8 cellular contexts compared by ENCODE assay signal in the genomic region with DNA sequence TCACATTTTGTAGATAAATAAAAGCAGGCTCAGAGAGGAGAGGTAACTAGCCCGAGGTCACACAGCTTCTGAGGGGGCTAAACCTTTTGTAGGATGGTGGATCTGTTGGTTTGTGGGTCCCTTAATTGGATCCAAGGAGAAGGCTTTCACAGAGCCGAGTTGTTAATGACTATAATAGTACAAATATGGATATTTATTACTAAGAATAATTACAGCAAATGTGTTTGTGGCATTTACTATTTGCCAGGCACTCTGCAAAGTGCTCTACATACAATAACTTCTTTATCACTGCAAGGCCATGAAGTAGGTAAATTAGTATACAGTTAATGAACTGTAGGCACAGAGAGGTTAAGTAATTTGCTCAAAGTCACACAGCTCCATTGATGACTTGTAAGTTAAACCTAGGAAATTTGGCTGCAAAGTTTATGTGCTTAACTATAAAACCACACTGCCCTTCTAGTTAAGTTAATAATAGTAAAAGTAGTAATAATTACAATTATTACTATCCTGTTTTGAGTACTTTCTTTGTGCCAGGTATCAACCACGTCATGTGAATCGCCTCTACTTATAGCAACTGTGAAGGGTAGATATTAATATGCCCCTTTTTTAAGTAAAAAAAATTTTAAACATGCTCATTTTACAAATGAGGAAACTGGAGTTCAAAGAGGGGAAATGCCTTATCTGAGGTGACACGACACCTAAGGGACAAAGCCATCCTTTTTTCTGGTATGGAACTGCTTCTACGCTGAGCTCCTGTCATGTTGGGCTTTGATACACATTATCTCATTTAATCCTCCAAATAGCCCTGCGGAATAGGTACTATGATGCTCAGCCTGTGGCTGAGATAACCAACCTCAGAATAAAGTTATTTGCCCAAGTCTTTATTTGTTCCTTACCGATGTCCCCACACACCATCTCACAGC. TPM values are rescaled to one million over a fixed set of nuclear protein-coding genes. Genes with fewer than 3 reads are reported as not detected.
DNase-seq lines count a peak whose midpoint lies in the region; ATAC-seq and TF ChIP-seq lines count a peak whose summit lies in the region.

No MANE protein-coding gene starts in this region.

- peak overlapping the region; percentile 39; the same call in 1 of the 2 replicates for H3K9ac ChIP-seq in KMS-11
- H3K9ac ChIP-seq in mucosa of stomach (ENCODE audit: low read length), result peak overlapping the region; percentile 86

- H3K4me2 ChIP-seq in KMS-11, result peak overlapping the region; percentile 57; the same call in 1 of the 2 replicates

- H3K4me3 ChIP-seq in A673 (ENCODE audit: low read depth, low read length, poor library complexity, severe bottlenecking) (peak overlapping the region; percentile 23), KMS-11 (IDR thresholded peaks at IDR 0.05; ENCODE audit: insufficient read depth, low read depth, low read length) (no peak overlapping the region), breast epithelium (peak overlapping the region; percentile 37 to 63 (median 48)), mucosa of stomach (ENCODE audit: low read length) (peak overlapping the region; percentile 32)

- H3K27ac ChIP-seq in A673 (ENCODE audit: low read depth, low read length, poor library complexity, severe bottlenecking), result no peak overlapping the region
- H3K27ac ChIP-seq in KMS-11, result no peak overlapping the region
- peak overlapping the region; percentile 97 to 100 for H3K27ac ChIP-seq in breast epithelium

- H3K27me3 ChIP-seq in A673 (replicated peaks; ENCODE audit: insufficient read depth, low read depth, low read length, poor library complexity) (no peaks in the 10 kb centered on the region), KMS-11 (ENCODE audit: insufficient read depth, low read depth) (no peaks in the 10 kb centered on the region), breast epithelium (no peaks in the 10 kb centered on the region), mucosa of stomach (ENCODE audit: control insufficient read depth, insufficient read depth, low read length) (no peaks in the 10 kb centered on the region)

- H3K9me3 ChIP-seq in A673 (ENCODE audit: low read depth, low read length, poor library complexity, severe bottlenecking) (no peaks in the 10 kb centered on the region), breast epithelium (no peaks in the 10 kb centered on the region), mucosa of stomach (ENCODE audit: control insufficient read depth, low read length) (no peaks in the 10 kb centered on the region)

- peak overlapping the region; percentile 73 for H2AFZ ChIP-seq in KMS-11 (ENCODE audit: low read depth)

- no peak for TF ChIP-seq CTCF in A673 (conservative IDR thresholded peaks at IDR 0.05; ENCODE audit: low read depth, low read length)
- no peak for TF ChIP-seq CTCF in KMS-11 (conservative IDR thresholded peaks at IDR 0.05; ENCODE audit: low read depth, low read length)
- no peak for TF ChIP-seq CTCF in breast epithelium (IDR thresholded peaks at IDR 0.05)
- no peak for TF ChIP-seq CTCF in GM20000 (IDR thresholded peaks at IDR 0.05; ENCODE audit: extremely low read depth, missing control alignments)

- DNase-seq in A673 (ENCODE audit: low spot score), result no peak
- DNase-seq in breast epithelium (ENCODE audit: low spot score in 2 of 2), result no peak
- no peak for DNase-seq in GM20000 (ENCODE audit: low spot score)
- DNase-seq in NCI-H1417 treated with DMSO at 0.1 percent for 48 hours (lab: John Stamatoyannopoulos, UW), result no peak
- DNase-seq in activated CD4-positive, alpha-beta T cell treated with anti-CD3 and anti-CD28 coated beads, Interleukin-2, amount 50 U/mL, for 1 hour, result no peak

- intact Hi-C loops in A673 (cut with micrococcal nuclease; ENCODE audit: unreplicated experiment), result no loop called here
- intact Hi-C loops in breast epithelium (cut with DNase I; ENCODE audit: low total_unique reads), result no loop called here

- peaks cover 17% of the 10 kb centered on the region for H3K4me1 ChIP-seq in A673 (ENCODE audit: insufficient read depth, low read length, poor library complexity, severe bottlenecking)
- H3K4me1 ChIP-seq in KMS-11 (ENCODE audit: low read depth, poor library complexity, severe bottlenecking), result peaks cover 7% of the 10 kb centered on the region
- peaks cover 23 to 33% of the 10 kb centered on the region in 2 donors for H3K4me1 ChIP-seq in breast epithelium
- peaks cover 66% of the 10 kb centered on the region for H3K4me1 ChIP-seq in mucosa of stomach (ENCODE audit: control insufficient read depth, insufficient read depth, low read length)

- H4K20me1 ChIP-seq in KMS-11 (ENCODE audit: insufficient read depth), result no peaks in the 10 kb centered on the region

- ATAC-seq in HG02610 (IDR thresholded peaks at IDR 0.05; ENCODE audit: unreplicated experiment), result no peak

- CTCF ChIA-PET in A673 (lab: Charles Lee), result interaction anchor here (0.6 kb wide), 1 partner anchor 15 kb away, joined by 3 read pairs; no protein-coding TSS in a partner anchor

- no peak for TF ChIP-seq POLR2A in breast epithelium (IDR thresholded peaks at IDR 0.05)

- POLR2A ChIA-PET in A673 (lab: Charles Lee; ENCODE audit: low non-redundant PET), result no interaction called here

- H3K79me2 ChIP-seq in KMS-11 (ENCODE audit: insufficient read depth, low read depth), result no peaks in the 10 kb centered on the region

- H3K36me3 ChIP-seq in A673 (ENCODE audit: insufficient read depth, low read length, poor library complexity, severe bottlenecking) (peaks cover 4% of the 10 kb centered on the region), KMS-11 (ENCODE audit: insufficient read depth) (no peaks in the 10 kb centered on the region), breast epithelium (no peaks in the 10 kb centered on the region), mucosa of stomach (ENCODE audit: control insufficient read depth, insufficient read depth, low read length) (peaks cover 17% of the 10 kb centered on the region)

- BruUV-seq in A673 (replicated peaks; lab: Mats Ljungman, UMichigan), result no TSS peak

RNA-seq across cellular contexts. Expression of a gene that starts 8.4 kb away (rescaled TPM):
- 3.0 and 3.5 TPM in 2 replicates for total RNA-seq in A673 (2021)
- total RNA-seq in breast epithelium, result 100 to 1,000 TPM in 2 of 3 donors, 10 to 100 TPM in 1; 13.8 to 177 (median 135) TPM

Comparison
In these comparisons a context has a peak if more than half of its experiments do, and no peak if none do; other contexts are left out.
1. H3K27ac ChIP-seq: peak in breast epithelium (2 of 2); none in A673 (single experiment) and KMS-11 (single experiment).